In genomic region chr15:35481992-35482391, GRCh38 we compare ENCODE assay signal across 12 cellular contexts.
DNase-seq lines count a peak whose midpoint lies in the region; ATAC-seq and TF ChIP-seq lines count a peak whose summit lies in the region.
"Had no signal": no experiment of that assay in that cellular context is flagged by ENCODE, and none has a peak within 500 bp of the region (broad histone marks: within the 10 kb centered on the region; RNA-seq: fewer than 3 reads in every experiment).

No MANE protein-coding gene starts in this region.

- POLR2A ChIA-PET in activated CD4-positive, alpha-beta T cell treated with anti-CD3 and anti-CD28 coated beads for 36 hours (lab: Charles Lee), result no interaction called here
- POLR2A ChIA-PET in RWPE1 (lab: Yijun Ruan, JAX; ENCODE audit: low non-redundant PET), result no interaction called here

- H3K27ac ChIP-seq in RWPE1, result no peak overlapping the region
- H3K27ac ChIP-seq: BLaER1 treated with 17β-estradiol and CSF1 and Interleukin-3, amounts not matched to agents 10 nM and 100 nM; HL-60 had no signal

- no peak overlapping the region for H3K27ac Mint-ChIP-seq in activated CD4-positive, alpha-beta T cell treated with anti-CD3 and anti-CD28 coated beads for 36 hours
- H3K27ac Mint-ChIP-seq: progenitor cell of endocrine pancreas; stimulated activated naive CD8-positive, alpha-beta T cell treated with anti-CD3 and anti-CD28 coated beads, Interleukin-15, amount 100 ng/mL, for 72 hours had no signal

- H3K9me3 Mint-ChIP-seq in activated CD4-positive, alpha-beta T cell treated with anti-CD3 and anti-CD28 coated beads for 36 hours (ENCODE audit: low read depth), result peaks cover 9% of the 10 kb centered on the region

- ATAC-seq in activated CD4-positive, alpha-beta T cell treated with anti-CD3 and anti-CD28 coated beads for 36 hours, result peak; percentile 51
- ATAC-seq: stimulated activated naive CD8-positive, alpha-beta T cell treated with anti-CD3 and anti-CD28 coated beads, Interleukin-15, amount 100 ng/mL, for 72 hours had no signal

- H3K27me3 Mint-ChIP-seq in activated CD4-positive, alpha-beta T cell treated with anti-CD3 and anti-CD28 coated beads for 36 hours, result no peaks in the 10 kb centered on the region
- H3K27me3 Mint-ChIP-seq: progenitor cell of endocrine pancreas; stimulated activated naive CD8-positive, alpha-beta T cell treated with anti-CD3 and anti-CD28 coated beads, Interleukin-15, amount 100 ng/mL, for 72 hours had no signal

- no peaks in the 10 kb centered on the region for H3K4me1 Mint-ChIP-seq in activated CD4-positive, alpha-beta T cell treated with anti-CD3 and anti-CD28 coated beads for 36 hours
- H3K4me1 Mint-ChIP-seq: stimulated activated naive CD8-positive, alpha-beta T cell treated with anti-CD3 and anti-CD28 coated beads, Interleukin-15, amount 100 ng/mL, for 72 hours had no signal

- H3K36me3 Mint-ChIP-seq in activated CD4-positive, alpha-beta T cell treated with anti-CD3 and anti-CD28 coated beads for 36 hours (ENCODE audit: low read depth), result peaks cover 12% of the 10 kb centered on the region

- H3K4me3 Mint-ChIP-seq in activated CD4-positive, alpha-beta T cell treated with anti-CD3 and anti-CD28 coated beads for 36 hours, result no peak overlapping the region
- H3K4me3 Mint-ChIP-seq: stimulated activated naive CD8-positive, alpha-beta T cell treated with anti-CD3 and anti-CD28 coated beads, Interleukin-15, amount 100 ng/mL, for 72 hours had no signal

- no peak for TF ChIP-seq CTCF in RWPE1 (conservative IDR thresholded peaks at IDR 0.05; ENCODE audit: low read depth)

- intact Hi-C loops in activated CD4-positive, alpha-beta T cell treated with anti-CD3 and anti-CD28 coated beads for 36 hours (cut with DNase I, micrococcal nuclease), result no loop called here

- DNase-seq in activated CD4-positive, alpha-beta T cell treated with anti-CD3 and anti-CD28 coated beads for 36 hours, result no peak
- no peak for DNase-seq in activated CD4-positive, alpha-beta T cell treated with anti-CD3 and anti-CD28 coated beads for 48 hours
- DNase-seq in RWPE1 (ENCODE audit: low spot score), result peak; percentile 87
- DNase-seq in fibroblast of peridontal ligament (ENCODE audit: extremely low read depth), result peak; percentile 43
- peak; percentile 3 for DNase-seq in smooth muscle cell of the brain vasculature (ENCODE audit: low read depth, low spot score)
- no peak for DNase-seq in KG1 (lab: John Stamatoyannopoulos, UW)
- DNase-seq in NCI-H748 (lab: John Stamatoyannopoulos, UW; ENCODE audit: unreplicated experiment), result no peak
- no peak for DNase-seq in SHP77 (lab: John Stamatoyannopoulos, UW)
- DNase-seq: stimulated activated naive CD8-positive, alpha-beta T cell treated with anti-CD3 and anti-CD28 coated beads, Interleukin-15, amount 100 ng/mL, for 72 hours had no signal

- CTCF ChIA-PET in activated CD4-positive, alpha-beta T cell treated with anti-CD3 and anti-CD28 coated beads for 36 hours (lab: Charles Lee), result no interaction called here
- CTCF ChIA-PET in RWPE1 (lab: Yijun Ruan, JAX), result interaction anchor here (0.6 kb wide), 1 partner anchor 1310 kb away, joined by 3 read pairs; no protein-coding TSS in a partner anchor

Comparison
In these comparisons a context has a peak if more than half of its experiments do, and no peak if none do; other contexts are left out.
1. DNase-seq: peak in RWPE1 (single experiment), fibroblast of peridontal ligament (single experiment) and smooth muscle cell of the brain vasculature (single experiment); none in activated CD4-positive, alpha-beta T cell treated with anti-CD3 and anti-CD28 coated beads for 36 hours (single experiment), activated CD4-positive, alpha-beta T cell treated with anti-CD3 and anti-CD28 coated beads for 48 hours (single experiment), KG1 (single experiment), NCI-H748 (single experiment) and SHP77 (0 of 2).